12 cellular contexts compared by ENCODE assay signal in genomic region chr2:70091816-70092215, GRCh38. TPM values are rescaled to one million over a fixed set of nuclear protein-coding genes. Genes with fewer than 3 reads are reported as not detected.
A peak's percentile ranks its signal among the peaks of the same experiment; 100 is the strongest.
DNase-seq lines count a peak whose midpoint lies in the region; ATAC-seq and TF ChIP-seq lines count a peak whose summit lies in the region.
"Had no signal": no experiment of that assay in that cellular context is flagged by ENCODE, and none has a peak within 500 bp of the region (broad histone marks: within the 10 kb centered on the region; RNA-seq: fewer than 3 reads in every experiment).

No MANE protein-coding gene starts in this region.

- peak overlapping the region; percentile 82 to 100 (median 95) for H3K27ac Mint-ChIP-seq in CD4-positive, alpha-beta memory T cell
- H3K27ac Mint-ChIP-seq in activated naive CD8-positive, alpha-beta T cell treated with anti-CD3 and anti-CD28 coated beads for 36 hours: peak overlapping the region; percentile 99
- H3K27ac Mint-ChIP-seq in neural crest cell (ENCODE audit: unreplicated experiment): no peak overlapping the region

- H3K4me3 Mint-ChIP-seq in CD4-positive, alpha-beta memory T cell: peak overlapping the region; percentile 2 to 69 (median 58)
- peak overlapping the region; percentile 60 for H3K4me3 Mint-ChIP-seq in activated naive CD8-positive, alpha-beta T cell treated with anti-CD3 and anti-CD28 coated beads for 36 hours
- peak overlapping the region; percentile 70 for H3K4me3 Mint-ChIP-seq in neural crest cell

- no peaks in the 10 kb centered on the region for H3K27me3 ChIP-seq in CD4-positive, alpha-beta memory T cell (ENCODE audit: insufficient read depth, low read length)
- H3K27me3 ChIP-seq in Loucy (ENCODE audit: insufficient read depth, low read length, poor library complexity, severe bottlenecking): peaks cover 6% of the 10 kb centered on the region
- H3K27me3 ChIP-seq in A673 (replicated peaks; ENCODE audit: insufficient read depth, low read depth, low read length, poor library complexity): no peaks in the 10 kb centered on the region

- H3F3A ChIP-seq in Loucy (ENCODE audit: low read depth): peaks cover 12% of the 10 kb centered on the region

- DNase-seq in CD4-positive, alpha-beta memory T cell: peak in 2 of 5 donors; percentile 21 to 23
- no peak for DNase-seq in activated naive CD8-positive, alpha-beta T cell treated with anti-CD3 and anti-CD28 coated beads for 36 hours
- DNase-seq in neural crest cell (ENCODE audit: low read depth, low spot score) (no peak), A673 (ENCODE audit: low spot score) (no peak)
- DNase-seq: anterior cingulate cortex, Caco-2, NCI-H1105 treated with DMSO at 0.1 percent for 48 hours, NCI-H69 had no signal

- CTCF ChIA-PET in CD4-positive, alpha-beta memory T cell (lab: Charles Lee; ENCODE audit: partially characterized antibody): interaction anchor here (0.5 to 5.6 kb wide), 7 partner anchors 13 to 394 kb away, joined by 3 to 33 read pairs (median 6); no protein-coding TSS in a partner anchor
- CTCF ChIA-PET in A673 (lab: Charles Lee): no interaction called here

- H3K27me3 Mint-ChIP-seq in CD4-positive, alpha-beta memory T cell: peaks cover 3% of the 10 kb centered on the region in 2 donors
- H3K27me3 Mint-ChIP-seq in activated naive CD8-positive, alpha-beta T cell treated with anti-CD3 and anti-CD28 coated beads for 36 hours: peaks cover 4% of the 10 kb centered on the region
- peaks cover 6% of the 10 kb centered on the region for H3K27me3 Mint-ChIP-seq in neural crest cell (ENCODE audit: low read depth)

- peaks cover 41% of the 10 kb centered on the region for H3K79me2 ChIP-seq in Loucy (ENCODE audit: insufficient read depth, low read length)

- H3K9me3 Mint-ChIP-seq in CD4-positive, alpha-beta memory T cell: peaks cover 0 to 6% (median 1%) of the 10 kb centered on the region in 8 donors
- peaks cover 5% of the 10 kb centered on the region for H3K9me3 Mint-ChIP-seq in activated naive CD8-positive, alpha-beta T cell treated with anti-CD3 and anti-CD28 coated beads for 36 hours
- no peaks in the 10 kb centered on the region for H3K9me3 Mint-ChIP-seq in neural crest cell

- peaks cover 56% of the 10 kb centered on the region for H3K4me1 ChIP-seq in CD4-positive, alpha-beta memory T cell (ENCODE audit: insufficient read depth, low read length)
- H3K4me1 ChIP-seq in Loucy (ENCODE audit: insufficient read depth, low read length, poor library complexity, severe bottlenecking) (peaks cover 26% of the 10 kb centered on the region), A673 (ENCODE audit: insufficient read depth, low read length, poor library complexity, severe bottlenecking) (peaks cover 11% of the 10 kb centered on the region)
- H3K4me1 ChIP-seq: Caco-2 had no signal

- no peaks in the 10 kb centered on the region for H3K36me3 ChIP-seq in CD4-positive, alpha-beta memory T cell (ENCODE audit: insufficient read depth, low read length)
- H3K36me3 ChIP-seq in Loucy (ENCODE audit: insufficient read depth, low read length): peaks cover 8% of the 10 kb centered on the region; the same call in 1 of the 2 replicates
- H3K36me3 ChIP-seq in A673 (ENCODE audit: insufficient read depth, low read length, poor library complexity, severe bottlenecking): peaks cover 18% of the 10 kb centered on the region

- ATAC-seq in HG03432 (IDR thresholded peaks at IDR 0.05; ENCODE audit: unreplicated experiment) (no peak), GM18868 (IDR thresholded peaks at IDR 0.05; ENCODE audit: unreplicated experiment) (no peak)
- ATAC-seq: activated CD4-positive, CD25-positive, alpha-beta regulatory T cell treated with anti-CD3 and anti-CD28 coated beads, Interleukin-2, amount 50 U/mL, for 24 hours had no signal

- BruUV-seq in A673 (replicated peaks; lab: Mats Ljungman, UMichigan): no TSS peak

- H4K20me1 ChIP-seq in Loucy (ENCODE audit: insufficient read depth, low read length, poor library complexity, severe bottlenecking): peaks cover 31% of the 10 kb centered on the region

- POLR2A ChIA-PET in CD4-positive, alpha-beta memory T cell (lab: Charles Lee; ENCODE audit: partially characterized antibody): interaction anchor here (1.0 to 29.5 kb wide), 9 partner anchors 9 to 180 kb away, joined by 4 to 2231 read pairs (median 5); partner anchors contain the start of genes C2orf42 and MXD1
- POLR2A ChIA-PET in A673 (lab: Charles Lee; ENCODE audit: low non-redundant PET): interaction anchor here (0.6 kb wide), 1 partner anchor 45 kb away, joined by 3 read pairs; no protein-coding TSS in a partner anchor

- H3K4me3 ChIP-seq in CD4-positive, alpha-beta memory T cell (ENCODE audit: low read length in 2 of 2): no peak overlapping the region
- H3K4me3 ChIP-seq in Loucy (ENCODE audit: low read length, poor library complexity, severe bottlenecking) (no peak overlapping the region), A673 (ENCODE audit: low read depth, low read length, poor library complexity, severe bottlenecking) (no peak overlapping the region)

- H3K27ac ChIP-seq in CD4-positive, alpha-beta memory T cell (ENCODE audit: low read depth, low read length): peak overlapping the region; percentile 99
- no peak overlapping the region for H3K27ac ChIP-seq in A673 (ENCODE audit: low read depth, low read length, poor library complexity, severe bottlenecking)

- no peak overlapping the region for H2AFZ ChIP-seq in Loucy (ENCODE audit: low read length)

- TF ChIP-seq CTCF in Loucy (conservative IDR thresholded peaks at IDR 0.05; ENCODE audit: low read length) (no peak), neural crest cell (conservative IDR thresholded peaks at IDR 0.05) (no peak), A673 (conservative IDR thresholded peaks at IDR 0.05; ENCODE audit: low read depth, low read length) (no peak)

- H3K36me3 Mint-ChIP-seq in CD4-positive, alpha-beta memory T cell: peaks cover 31 to 44% of the 10 kb centered on the region in 2 donors
- H3K36me3 Mint-ChIP-seq in activated naive CD8-positive, alpha-beta T cell treated with anti-CD3 and anti-CD28 coated beads for 36 hours: peaks cover 44% of the 10 kb centered on the region
- peaks cover 17% of the 10 kb centered on the region for H3K36me3 Mint-ChIP-seq in neural crest cell (ENCODE audit: low read depth)

- H3K4me2 ChIP-seq in Loucy (ENCODE audit: low read depth, low read length, poor library complexity, severe bottlenecking): peak overlapping the region; percentile 48

- no peaks in the 10 kb centered on the region for H3K9me3 ChIP-seq in CD4-positive, alpha-beta memory T cell (ENCODE audit: control insufficient read depth in 1 of 2, low read length in 2 of 2)
- H3K9me3 ChIP-seq in Loucy (ENCODE audit: insufficient read depth, low read depth, low read length): no peaks in the 10 kb centered on the region
- no peaks in the 10 kb centered on the region for H3K9me3 ChIP-seq in A673 (ENCODE audit: low read depth, low read length, poor library complexity, severe bottlenecking)
- H3K9me3 ChIP-seq: Caco-2 had no signal

- no peak overlapping the region for H3K9ac ChIP-seq in Loucy (ENCODE audit: low read depth, low read length, poor library complexity, severe bottlenecking)

- intact Hi-C loops in CD4-positive, alpha-beta memory T cell (cut with micrococcal nuclease): loop anchor here (1.0 kb wide), 1 partner anchor 11 kb away; no protein-coding TSS in a partner anchor
- intact Hi-C loops in A673 (cut with micrococcal nuclease; ENCODE audit: unreplicated experiment): no loop called here

- no peaks in the 10 kb centered on the region for H3K9me2 ChIP-seq in Loucy (replicated peaks; ENCODE audit: low read depth, low read length)

- H3K4me1 Mint-ChIP-seq in CD4-positive, alpha-beta memory T cell: peaks cover 43 to 81% (median 53%) of the 10 kb centered on the region in 4 donors
- peaks cover 45% of the 10 kb centered on the region for H3K4me1 Mint-ChIP-seq in activated naive CD8-positive, alpha-beta T cell treated with anti-CD3 and anti-CD28 coated beads for 36 hours
- peaks cover 39% of the 10 kb centered on the region for H3K4me1 Mint-ChIP-seq in neural crest cell

RNA-seq across cellular contexts. Expression of gene PCBP1, which starts 4.5 kb away (rescaled TPM):
- total RNA-seq in CD4-positive, alpha-beta memory T cell: 100 to 1,000 TPM; 372 to 383 TPM
- 100 to 1,000 TPM; 116 to 153 TPM for polyA plus RNA-seq in CD4-positive, alpha-beta memory T cell
- total RNA-seq in activated naive CD8-positive, alpha-beta T cell treated with anti-CD3 and anti-CD28 coated beads for 36 hours: 100 to 1,000 TPM; 449 to 455 TPM
- total RNA-seq in neural crest cell (365 and 382 TPM in 2 replicates), A673 (2021) (343 and 350 TPM in 2 replicates)
